Comparison of ENCODE assay signal across 24 cellular contexts in genomic region chr14:72758420-72758819, GRCh38.
"Had no signal": no experiment of that assay in that cellular context is flagged by ENCODE, and none has a peak within 500 bp of the region (broad histone marks: within the 10 kb centered on the region; RNA-seq: fewer than 3 reads in every experiment).

No MANE protein-coding gene starts in this region.

- H3K9me3 ChIP-seq: prostate gland had no signal

- H3K4me2 ChIP-seq: hepatocyte had no signal

- ATAC-seq: activated CD8-positive, alpha-beta T cell treated with anti-CD3 and anti-CD28 coated beads for 36 hours; activated naive CD4-positive, alpha-beta T cell treated with anti-CD3 and anti-CD28 coated beads, Interleukin-2, amount 50 U/mL, for 72 hours; gastroesophageal sphincter; naive thymus-derived CD4-positive, alpha-beta T cell; pancreas; stimulated activated naive B cell treated with anti-CD40 and anti-IgM and Interleukin-4, amounts not matched to agents 10 μg/mL and 1 μg/mL and 100 μg/mL, for 72 hours had no signal

- H3K27ac Mint-ChIP-seq: activated B cell treated with CpG ODN at 0.5 μM for 24 hours; activated CD8-positive, alpha-beta T cell treated with anti-CD3 and anti-CD28 coated beads for 36 hours; activated naive CD4-positive, alpha-beta T cell treated with anti-CD3 and anti-CD28 coated beads, Interleukin-2, amount 50 U/mL, for 72 hours; activated T-helper 2 cell treated with anti-CD3 and anti-CD28 coated beads, Interferon-gamma antibody, Interleukin-2, Interleukin-4, amounts not matched to agents 10 μg/mL and 5 μg/mL and 100 μg/mL, durations not matched to agents 14 hours and 24 hours and 36 hours; mesothelial cell of epicardium; naive thymus-derived CD4-positive, alpha-beta T cell; stimulated activated naive B cell treated with anti-CD40 and anti-IgM and Interleukin-4, amounts not matched to agents 10 μg/mL and 1 μg/mL and 100 μg/mL, for 72 hours had no signal

- H3K4me3 ChIP-seq: gastroesophageal sphincter, hepatocyte, pancreas, prostate gland, stomach, tibial artery had no signal

- H3K79me2 ChIP-seq: hepatocyte had no signal

- H3K27me3 ChIP-seq: gastroesophageal sphincter, hepatocyte, pancreas, stomach, tibial artery had no signal

- H3K36me3 ChIP-seq: gastroesophageal sphincter, pancreas, prostate gland, stomach, tibial artery had no signal

- H2AFZ ChIP-seq: hepatocyte had no signal

- H3K4me1 ChIP-seq: gastroesophageal sphincter, pancreas, prostate gland, stomach, tibial artery had no signal

- H3K27ac ChIP-seq: epithelial cell of prostate, gastroesophageal sphincter, hepatocyte, pancreas, prostate gland, stomach, tibial artery had no signal

- H3K27me3 Mint-ChIP-seq: activated B cell treated with CpG ODN at 0.5 μM for 24 hours; activated CD8-positive, alpha-beta T cell treated with anti-CD3 and anti-CD28 coated beads for 36 hours; stimulated activated naive B cell treated with anti-CD40 and anti-IgM and Interleukin-4, amounts not matched to agents 10 μg/mL and 1 μg/mL and 100 μg/mL, for 72 hours had no signal

- DNase-seq: activated B cell treated with CpG ODN at 0.5 μM for 24 hours; activated CD4-positive, alpha-beta T cell treated with anti-CD3 and anti-CD28 coated beads, Interleukin-2, amount 50 U/mL, for 1 hour; activated CD8-positive, alpha-beta T cell treated with anti-CD3 and anti-CD28 coated beads for 36 hours; activated T-cell treated with anti-CD3 and anti-CD28 coated beads, Interleukin-2, amount 50 U/mL, for 48 hours; anterior cingulate cortex; dermis blood vessel endothelial cell; effector CD4-positive, alpha-beta T cell; naive thymus-derived CD4-positive, alpha-beta T cell; nucleus accumbens; pancreas; stimulated activated CD4-positive, alpha-beta T cell treated with anti-CD3 and anti-CD28 coated beads, Interleukin-15, amount 100 ng/mL, for 24 hours; stimulated activated CD4-positive, alpha-beta T cell treated with anti-CD3 and anti-CD28 coated beads, Interleukin-2, amount 100 ng/mL, for 24 hours; stimulated activated naive B cell treated with anti-CD40 and anti-IgM and Interleukin-4, amounts not matched to agents 10 μg/mL and 1 μg/mL and 100 μg/mL, for 72 hours; stomach; T-helper 2 cell; tibial artery had no signal

- H3K4me1 Mint-ChIP-seq: activated B cell treated with CpG ODN at 0.5 μM for 24 hours; central memory CD8-positive, alpha-beta T cell; naive thymus-derived CD4-positive, alpha-beta T cell had no signal

- H3K4me3 Mint-ChIP-seq: activated B cell treated with CpG ODN at 0.5 μM for 24 hours; activated CD8-positive, alpha-beta T cell treated with anti-CD3 and anti-CD28 coated beads for 36 hours; central memory CD8-positive, alpha-beta T cell; mesothelial cell of epicardium; naive thymus-derived CD4-positive, alpha-beta T cell; stimulated activated naive B cell treated with anti-CD40 and anti-IgM and Interleukin-4, amounts not matched to agents 10 μg/mL and 1 μg/mL and 100 μg/mL, for 72 hours had no signal
